Comparison of ENCODE assay signal across 32 cellular contexts in the genomic region with DNA sequence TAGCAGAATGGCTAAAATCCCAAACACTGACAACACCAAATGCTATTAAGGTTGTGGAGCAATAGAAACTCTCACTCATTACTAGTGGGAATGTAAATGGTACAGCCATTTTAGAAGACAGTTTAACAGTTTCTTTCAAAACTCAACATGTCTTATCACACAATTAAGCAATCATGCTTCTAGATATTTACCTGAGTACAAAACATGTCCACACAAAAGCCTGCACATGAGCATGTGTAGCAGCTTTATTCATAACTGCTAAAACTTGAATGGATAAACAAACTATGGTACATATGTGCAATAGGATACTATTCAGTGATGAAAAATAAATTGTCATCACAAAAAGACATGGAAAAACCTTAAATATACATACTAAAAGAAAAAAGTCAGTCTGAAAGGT.
"Had no signal": no experiment of that assay in that cellular context is flagged by ENCODE, and none has a peak within 500 bp of the region (broad histone marks: within the 10 kb centered on the region; RNA-seq: fewer than 3 reads in every experiment).

No MANE protein-coding gene starts in this region.

- FAIRE-seq: TTC549 had no signal

- ATAC-seq: activated CD8-positive, alpha-beta T cell treated with anti-CD3 and anti-CD28 coated beads for 36 hours; activated naive CD4-positive, alpha-beta T cell treated with anti-CD3 and anti-CD28 coated beads, Interleukin-2, amount 50 U/mL, for 72 hours; activated T-cell treated with anti-CD3 and anti-CD28 coated beads, Interleukin-2, amount 50 U/mL, for 4 hours; activated T-cell treated with anti-CD3 and anti-CD28 coated beads, Interleukin-2, amount 50 U/mL, for 72 hours; activated T-helper 17 cell treated with anti-CD3 and anti-CD28 coated beads, Interleukin-2, amount 50 U/mL, for 72 hours; body of pancreas; T-helper 17 cell had no signal

- DNase-seq: activated B cell treated with CpG ODN at 0.5 μM for 24 hours; activated CD4-positive, alpha-beta memory T cell treated with anti-CD3 and anti-CD28 coated beads for 36 hours; activated CD4-positive, alpha-beta T cell treated with anti-CD3 and anti-CD28 coated beads for 4 hours; activated CD4-positive, alpha-beta T cell treated with anti-CD3 and anti-CD28 coated beads, Interleukin-2, amount 10 ng/mL, durations not matched to agents 24 days and 14 days; activated CD4-positive, alpha-beta T cell treated with anti-CD3 and anti-CD28 coated beads, Interleukin-2, amount 50 U/mL, for 1 hour; activated CD4-positive, alpha-beta T cell treated with anti-CD3 and anti-CD28 coated beads, Interleukin-2, amount 50 U/mL, for 4 hours; activated CD4-positive, CD25-positive, alpha-beta regulatory T cell treated with anti-CD3 and anti-CD28 coated beads, Interleukin-2, amount 50 U/mL, for 72 hours; activated CD8-positive, alpha-beta memory T cell treated with anti-CD3 and anti-CD28 coated beads, Interleukin-2, amount 50 U/mL, for 4 hours; activated CD8-positive, alpha-beta T cell treated with anti-CD3 and anti-CD28 coated beads for 36 hours; activated effector memory CD4-positive, alpha-beta T cell treated with anti-CD3 and anti-CD28 coated beads, Interleukin-2, amount 50 U/mL, for 16 hours; activated gamma-delta T cell treated with Interleukin-2 at 50 U/mL for 16 hours; activated naive CD4-positive, alpha-beta T cell; activated naive CD4-positive, alpha-beta T cell treated with anti-CD3 and anti-CD28 coated beads for 36 hours; activated naive CD4-positive, alpha-beta T cell treated with anti-CD3 and anti-CD28 coated beads, Interleukin-2, amount 50 U/mL, for 16 hours; activated naive CD8-positive, alpha-beta T cell treated with anti-CD3 and anti-CD28 coated beads for 36 hours; activated T-cell treated with anti-CD3 and anti-CD28 coated beads for 4 hours; activated T-cell treated with anti-CD3 and anti-CD28 coated beads, Interleukin-2, amount 50 U/mL, for 1 hour; activated T-cell treated with anti-CD3 and anti-CD28 coated beads, Interleukin-2, amount 50 U/mL, for 4 hours; activated T-cell treated with anti-CD3 and anti-CD28 coated beads, Interleukin-2, amount 50 U/mL, for 72 hours; adrenal gland; amniotic stem cell; aorta; body of pancreas; brain microvascular endothelial cell; caudate nucleus; cerebellar nuclear complex; T-helper 17 cell had no signal

- H3K4me3 ChIP-seq: adrenal gland, body of pancreas, breast epithelium, cardiac muscle cell had no signal
